8 cellular contexts compared by ENCODE assay signal in the genomic region with DNA sequence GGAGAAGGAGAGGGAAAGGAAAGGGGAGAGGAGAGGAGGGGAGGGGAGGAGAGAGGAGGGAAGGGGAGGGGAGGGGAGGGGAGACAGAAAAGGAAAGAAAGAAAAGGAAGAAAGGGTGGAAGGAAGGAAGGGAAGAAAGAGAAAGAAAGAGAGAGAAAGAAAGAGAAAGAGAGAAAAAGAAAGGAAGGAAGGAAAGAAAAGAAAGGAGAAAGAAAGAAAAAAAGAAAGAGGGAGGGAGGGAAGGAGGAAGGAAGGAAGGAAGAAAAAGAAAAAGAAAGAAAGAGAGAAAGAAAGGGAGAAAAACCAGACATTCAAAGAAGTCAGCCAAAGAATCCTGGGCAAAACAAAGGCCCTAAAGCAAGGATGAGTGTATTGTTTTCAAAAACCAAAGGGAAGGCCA.
"Had no signal": no experiment of that assay in that cellular context is flagged by ENCODE, and none has a peak within 500 bp of the region (broad histone marks: within the 10 kb centered on the region; RNA-seq: fewer than 3 reads in every experiment).

No MANE protein-coding gene starts in this region.

- H3K4me3 ChIP-seq: GM12878 had no signal

- DNase-seq: GDM1, GF-D8 had no signal

- FAIRE-seq: G401.6, GM12878, GM12891, GM12892, GM18507, GM19239 had no signal

- ATAC-seq: GM12878 had no signal
